34 cellular contexts compared by ENCODE assay signal in genomic region chr11:121036981-121037380, GRCh38.
"Had no signal": no experiment of that assay in that cellular context is flagged by ENCODE, and none has a peak within 500 bp of the region (broad histone marks: within the 10 kb centered on the region; RNA-seq: fewer than 3 reads in every experiment).

No MANE protein-coding gene starts in this region.

- H3K9me3 ChIP-seq: ascending aorta, MG63 had no signal

- H3K27ac ChIP-seq: ascending aorta, cardiac muscle cell, PC-9, RWPE1 had no signal

- H3K4me1 ChIP-seq: ascending aorta had no signal

- H3K27me3 ChIP-seq: ascending aorta, cardiac muscle cell, MG63 had no signal

- H3K9me3 Mint-ChIP-seq: activated B cell treated with CpG ODN at 0.5 μM for 24 hours; activated CD8-positive, alpha-beta T cell treated with anti-CD3 and anti-CD28 coated beads for 36 hours; activated naive CD4-positive, alpha-beta T cell treated with anti-CD3 and anti-CD28 coated beads, Interleukin-2, amount 50 U/mL, for 24 hours; activated naive CD8-positive, alpha-beta T cell treated with anti-CD3 and anti-CD28 coated beads, Interleukin-2, amount 10 ng/mL, durations not matched to agents 7 days and 5 days; activated T-cell treated with anti-CD3 and anti-CD28 coated beads, Interleukin-2, amount 50 U/mL, for 72 hours; activated T-helper 2 cell treated with anti-CD3 and anti-CD28 coated beads, Interferon-gamma antibody, Interleukin-2, Interleukin-4, amounts not matched to agents 10 μg/mL and 5 μg/mL and 100 μg/mL, durations not matched to agents 14 hours and 24 hours and 36 hours; IgD-negative memory B cell; T-cell had no signal

- H3K36me3 ChIP-seq: ascending aorta, cardiac muscle cell, MG63 had no signal

- H3K27me3 Mint-ChIP-seq: activated B cell treated with CpG ODN at 0.5 μM for 24 hours; activated CD8-positive, alpha-beta T cell treated with anti-CD3 and anti-CD28 coated beads for 36 hours; activated naive CD4-positive, alpha-beta T cell treated with anti-CD3 and anti-CD28 coated beads, Interleukin-2, amount 50 U/mL, for 24 hours; activated naive CD8-positive, alpha-beta T cell treated with anti-CD3 and anti-CD28 coated beads, Interleukin-2, amount 10 ng/mL, durations not matched to agents 7 days and 5 days; IgD-negative memory B cell; T-cell had no signal

- H3K4me2 ChIP-seq: PC-9 had no signal

- ATAC-seq: activated CD8-positive, alpha-beta T cell treated with anti-CD3 and anti-CD28 coated beads for 36 hours; activated T-cell treated with anti-CD3 and anti-CD28 coated beads, Interleukin-2, amount 50 U/mL, for 72 hours; Right ventricle myocardium inferior; SK-N-SH treated with all-trans-retinoic acid at 6 μM for 48 hours; T-cell had no signal

- H3K4me3 ChIP-seq: ascending aorta, cardiac muscle cell, MG63, PC-9 had no signal

- DNase-seq: activated B cell treated with CpG ODN at 0.5 μM for 24 hours; activated CD4-positive, alpha-beta T cell treated with anti-CD3 and anti-CD28 coated beads for 48 hours; activated CD4-positive, CD25-positive, alpha-beta regulatory T cell treated with anti-CD3 and anti-CD28 coated beads, Interleukin-2, amount 50 U/mL, for 72 hours; activated CD8-positive, alpha-beta T cell treated with anti-CD3 and anti-CD28 coated beads for 36 hours; activated gamma-delta T cell; activated naive CD4-positive, alpha-beta T cell treated with Interleukin-2 at 50 U/mL for 16 hours; activated naive CD8-positive, alpha-beta T cell treated with anti-CD3 and anti-CD28 coated beads, Interleukin-2, amount 10 ng/mL, durations not matched to agents 7 days and 5 days; activated T-cell treated with anti-CD3 and anti-CD28 coated beads, Interleukin-2, amount 50 U/mL, for 1 hour; activated T-cell treated with anti-CD3 and anti-CD28 coated beads, Interleukin-2, amount 50 U/mL, for 72 hours; amygdala; Karpas-422; KBM-7; MG63; NCI-H1048; NCI-H1105 treated with DMSO at 0.1 percent for 48 hours; NCI-H1436; NCI-H1694 treated with DMSO at 0.1 percent for 48 hours; NCI-H2029; NCI-H345; NCI-H524 treated with DMSO at 0.1 percent for 48 hours; NK-92 treated with Interleukin-12 subunit alpha and Interleukin-12 subunit beta, amount 100 ng/mL, for 24 hours; PC-9; SIG-M5; T-cell; T-helper 9 cell had no signal

- H3K36me3 Mint-ChIP-seq: IgD-negative memory B cell had no signal

- H3K27ac Mint-ChIP-seq: activated B cell treated with CpG ODN at 0.5 μM for 24 hours; activated CD8-positive, alpha-beta T cell treated with anti-CD3 and anti-CD28 coated beads for 36 hours; activated naive CD4-positive, alpha-beta T cell treated with anti-CD3 and anti-CD28 coated beads, Interleukin-2, amount 50 U/mL, for 24 hours; activated naive CD8-positive, alpha-beta T cell treated with anti-CD3 and anti-CD28 coated beads, Interleukin-2, amount 10 ng/mL, durations not matched to agents 7 days and 5 days; activated T-cell treated with anti-CD3 and anti-CD28 coated beads, Interleukin-2, amount 50 U/mL, for 72 hours; activated T-helper 2 cell treated with anti-CD3 and anti-CD28 coated beads, Interferon-gamma antibody, Interleukin-2, Interleukin-4, amounts not matched to agents 10 μg/mL and 5 μg/mL and 100 μg/mL, durations not matched to agents 14 hours and 24 hours and 36 hours; IgD-negative memory B cell; T-cell had no signal

- H2AFZ ChIP-seq: PC-9 had no signal

- H3K4me3 Mint-ChIP-seq: activated B cell treated with CpG ODN at 0.5 μM for 24 hours; activated CD8-positive, alpha-beta T cell treated with anti-CD3 and anti-CD28 coated beads for 36 hours; activated naive CD4-positive, alpha-beta T cell treated with anti-CD3 and anti-CD28 coated beads, Interleukin-2, amount 50 U/mL, for 24 hours; activated naive CD8-positive, alpha-beta T cell treated with anti-CD3 and anti-CD28 coated beads, Interleukin-2, amount 10 ng/mL, durations not matched to agents 7 days and 5 days; IgD-negative memory B cell; T-cell had no signal

- FAIRE-seq: RCC 7860 had no signal

- H3K4me1 Mint-ChIP-seq: activated B cell treated with CpG ODN at 0.5 μM for 24 hours had no signal
